ENCODE assay signal across 17 cellular contexts in the genomic region with DNA sequence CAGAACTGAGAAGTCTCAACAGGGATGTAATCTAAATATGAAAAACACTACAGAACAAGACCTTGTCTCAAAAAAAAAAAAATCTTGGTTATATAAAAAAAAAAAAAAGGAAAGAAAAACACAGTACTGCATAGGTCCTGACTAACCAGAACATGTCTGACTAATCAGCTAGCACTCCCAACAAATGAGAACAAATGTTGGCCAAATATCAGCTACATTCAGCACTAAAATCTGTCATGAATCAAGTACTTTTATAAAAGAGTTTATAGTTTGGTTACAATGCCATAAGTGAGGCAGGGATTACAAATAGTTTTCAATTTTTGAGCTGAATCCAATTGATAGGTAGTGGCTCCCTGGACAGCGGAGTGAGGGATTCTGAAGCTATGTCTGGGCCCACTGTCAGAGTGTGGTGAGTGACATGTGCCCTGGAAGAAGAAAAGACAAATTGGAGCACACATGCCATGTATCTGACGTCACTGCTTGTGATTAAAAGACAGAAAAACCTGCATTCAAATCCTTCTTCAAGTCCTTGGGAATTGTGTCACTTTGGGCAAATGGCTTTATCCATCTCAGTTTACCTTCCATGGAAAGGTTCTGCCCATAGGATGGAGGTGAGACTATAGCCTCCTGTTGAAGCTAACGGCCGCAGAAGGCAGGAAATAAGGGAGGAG. TPM values are rescaled to one million over a fixed set of nuclear protein-coding genes. Genes with fewer than 3 reads are reported as not detected.
DNase-seq lines count a peak whose midpoint lies in the region; ATAC-seq and TF ChIP-seq lines count a peak whose summit lies in the region.
"Had no signal": no experiment of that assay in that cellular context is flagged by ENCODE, and none has a peak within 500 bp of the region (broad histone marks: within the 10 kb centered on the region; RNA-seq: fewer than 3 reads in every experiment).

No MANE protein-coding gene starts in this region.

- H3K18ac ChIP-seq in mesenchymal stem cell (ENCODE audit: low read depth in 1 of 2, low read length in 2 of 2) = no peak overlapping the region

- H3K9ac ChIP-seq in mesenchymal stem cell (ENCODE audit: low read length) = peak overlapping the region; percentile 50

- TF ChIP-seq POLR2A in ovary (IDR thresholded peaks at IDR 0.05) = no peak

- H3K4me1 Mint-ChIP-seq in chondrocyte (ENCODE audit: low read depth) (peaks cover 9% of the 10 kb centered on the region), Calu3 (ENCODE audit: low read depth, unreplicated experiment) (no peaks in the 10 kb centered on the region)

- ATAC-seq in lower lobe of right lung = no peak
- ATAC-seq: left lung had no signal

- H3K27ac Mint-ChIP-seq in chondrocyte (ENCODE audit: unreplicated experiment) = peak overlapping the region; percentile 62
- no peak overlapping the region for H3K27ac Mint-ChIP-seq in Calu3 (ENCODE audit: unreplicated experiment)
- H3K27ac Mint-ChIP-seq: activated B cell treated with CpG ODN at 0.5 μM for 24 hours, IgD-negative memory B cell had no signal

- H2BK5ac ChIP-seq in mesenchymal stem cell (ENCODE audit: low read depth, low read length, poor library complexity, severe bottlenecking) = no peak overlapping the region

- TF ChIP-seq CTCF in AG09309 (IDR thresholded peaks at IDR 0.05; ENCODE audit: control insufficient read depth, insufficient read depth, low read depth, low read length, missing control alignments) = no peak
- no peak for TF ChIP-seq CTCF in chondrocyte (IDR thresholded peaks at IDR 0.05)
- TF ChIP-seq CTCF in lower lobe of right lung (IDR thresholded peaks at IDR 0.05) = no peak
- TF ChIP-seq CTCF in Calu3 (IDR thresholded peaks at IDR 0.05; ENCODE audit: unreplicated experiment) = no peak
- no peak for TF ChIP-seq CTCF in ovary (IDR thresholded peaks at IDR 0.05)

- H2BK12ac ChIP-seq in mesenchymal stem cell (ENCODE audit: low read length in 2 of 2) = no peak overlapping the region

- no TSS peak for BruUV-seq in Calu3 (replicated peaks; lab: Mats Ljungman, UMichigan)

- DNase-seq in AG09309 (ENCODE audit: low read depth) = peak; percentile 77
- DNase-seq in HEK293T (ENCODE audit: extremely low spot score) = no peak
- DNase-seq in chondrocyte (ENCODE audit: low spot score) = no peak
- DNase-seq in mesenchymal stem cell = no peak
- no peak for DNase-seq in stimulated activated CD4-positive, alpha-beta T cell treated with anti-CD3 and anti-CD28 coated beads, Interleukin-4, amount 100 ng/mL, for 4 hours
- no peak for DNase-seq in lower lobe of right lung
- no peak for DNase-seq in Calu3
- no peak for DNase-seq in ovary
- DNase-seq: activated B cell treated with CpG ODN at 0.5 μM for 24 hours; activated CD8-positive, alpha-beta memory T cell treated with anti-CD3 and anti-CD28 coated beads, Interleukin-2, amount 50 U/mL, for 48 hours; activated naive CD4-positive, alpha-beta T cell treated with anti-CD3 and anti-CD28 coated beads, Interleukin-2, amount 50 U/mL, for 16 hours; BE2C; GOT3; left lung; NCI-H1092 treated with DMSO at 0.1 percent for 48 hours; NCI-H2171 had no signal

- H2AFZ ChIP-seq in mesenchymal stem cell (ENCODE audit: low read depth, low read length) = no peak overlapping the region

- CTCF ChIA-PET in HEK293T (lab: Yijun Ruan, JAX) (interaction anchor here (0.6 kb wide), 1 partner anchor 1355 kb away, joined by 4 read pairs; no protein-coding TSS in a partner anchor), Calu3 (lab: Charles Lee) (interaction anchor here (0.6 to 1.6 kb wide), 2 partner anchors 173 to 1269 kb away, joined by 3 to 8 read pairs; no protein-coding TSS in a partner anchor)

- H4K8ac ChIP-seq in mesenchymal stem cell (ENCODE audit: low read length) = no peak overlapping the region

- no peak overlapping the region for H3K23ac ChIP-seq in mesenchymal stem cell (ENCODE audit: low read length in 2 of 2)

- H3K4me3 Mint-ChIP-seq in chondrocyte (ENCODE audit: unreplicated experiment) (no peak overlapping the region), Calu3 (ENCODE audit: low read depth, unreplicated experiment) (no peak overlapping the region)
- H3K4me3 Mint-ChIP-seq: activated B cell treated with CpG ODN at 0.5 μM for 24 hours had no signal

- H3K27me3 ChIP-seq in mesenchymal stem cell (ENCODE audit: control insufficient read depth in 1 of 2, insufficient read depth in 1 of 2, low read length in 2 of 2) = no peaks in the 10 kb centered on the region
- H3K27me3 ChIP-seq in lower lobe of right lung (ENCODE audit: low read depth) = no peaks in the 10 kb centered on the region
- H3K27me3 ChIP-seq in ovary = no peaks in the 10 kb centered on the region
- H3K27me3 ChIP-seq: left lung had no signal

- H3K4me2 ChIP-seq in mesenchymal stem cell (ENCODE audit: low read length, poor library complexity, severe bottlenecking) = no peak overlapping the region

- H2BK120ac ChIP-seq in mesenchymal stem cell (ENCODE audit: low read depth, low read length) = no peak overlapping the region

- TF ChIP-seq EP300 in ovary (IDR thresholded peaks at IDR 0.05) = no peak

- 93% methylated on average over 3 of the region's 4 CpGs for WGBS in mesenchymal stem cell
- 74 to 85% (median 83%) methylated on average over 4 of the region's 4 CpGs for WGBS in ovary, 3 donors

- no peak overlapping the region for H2BK15ac ChIP-seq in mesenchymal stem cell (ENCODE audit: low read depth, poor library complexity, severe bottlenecking)

- intact Hi-C loops in lower lobe of right lung (cut with DNase I) (no loop called here), Calu3 (cut with micrococcal nuclease; ENCODE audit: unreplicated experiment) (no loop called here), ovary (cut with DNase I) (no loop called here)

- H3K27me3 Mint-ChIP-seq in chondrocyte (ENCODE audit: low read depth) (peaks cover 3% of the 10 kb centered on the region), Calu3 (ENCODE audit: unreplicated experiment) (peaks cover 80% of the 10 kb centered on the region)

- no peak overlapping the region for H3K4ac ChIP-seq in mesenchymal stem cell (ENCODE audit: low read depth in 1 of 2, low read length in 2 of 2)

- no peaks in the 10 kb centered on the region for H3K9me3 Mint-ChIP-seq in chondrocyte (ENCODE audit: low read depth)
- no peaks in the 10 kb centered on the region for H3K9me3 Mint-ChIP-seq in Calu3 (ENCODE audit: low read depth, unreplicated experiment)
- H3K9me3 Mint-ChIP-seq: activated B cell treated with CpG ODN at 0.5 μM for 24 hours, IgD-negative memory B cell had no signal

- H3K27ac ChIP-seq in mesenchymal stem cell (ENCODE audit: low read length, poor library complexity, severe bottlenecking) (no peak overlapping the region), lower lobe of right lung (no peak overlapping the region), ovary (no peak overlapping the region)
- H3K27ac ChIP-seq: left lung had no signal

- H2AK5ac ChIP-seq in mesenchymal stem cell (ENCODE audit: low read length, severe bottlenecking) = no peak overlapping the region

- H4K91ac ChIP-seq in mesenchymal stem cell (ENCODE audit: low read length) = no peak overlapping the region

- POLR2A ChIA-PET in HEK293T (lab: Yijun Ruan, JAX) = interaction anchor here (0.6 kb wide), 1 partner anchor 218 kb away, joined by 3 read pairs; no protein-coding TSS in a partner anchor

- H3K4me1 ChIP-seq in mesenchymal stem cell (ENCODE audit: control insufficient read depth, insufficient read depth, low read depth, low read length) = no peaks in the 10 kb centered on the region
- H3K4me1 ChIP-seq in lower lobe of right lung = peaks cover 1% of the 10 kb centered on the region
- H3K4me1 ChIP-seq in ovary (ENCODE audit: insufficient read depth) = no peaks in the 10 kb centered on the region
- H3K4me1 ChIP-seq: BE2C had no signal

- H3K4me3 ChIP-seq in AG09309 (ENCODE audit: control insufficient read depth, low read depth, low read length) (no peak overlapping the region), mesenchymal stem cell (ENCODE audit: insufficient read depth in 1 of 2, low read depth in 1 of 2, low read length in 2 of 2) (no peak overlapping the region), lower lobe of right lung (no peak overlapping the region), ovary (no peak overlapping the region)
- H3K4me3 ChIP-seq: left lung had no signal

- no peaks in the 10 kb centered on the region for H3K79me1 ChIP-seq in mesenchymal stem cell (replicated peaks; ENCODE audit: low read length, poor library complexity, severe bottlenecking)

- no peak overlapping the region for H3K14ac ChIP-seq in mesenchymal stem cell (ENCODE audit: low read length in 2 of 2)

- no peaks in the 10 kb centered on the region for H3K9me3 ChIP-seq in mesenchymal stem cell (ENCODE audit: control insufficient read depth, low read length)
- H3K9me3 ChIP-seq in lower lobe of right lung = no peaks in the 10 kb centered on the region
- H3K9me3 ChIP-seq in ovary = no peaks in the 10 kb centered on the region
- H3K9me3 ChIP-seq: BE2C, left lung had no signal

- H3K36me3 Mint-ChIP-seq in chondrocyte (ENCODE audit: low read depth) (no peaks in the 10 kb centered on the region), Calu3 (ENCODE audit: insufficient read depth, unreplicated experiment) (no peaks in the 10 kb centered on the region)
- H3K36me3 Mint-ChIP-seq: IgD-negative memory B cell had no signal

- H3K36me3 ChIP-seq in mesenchymal stem cell (ENCODE audit: control insufficient read depth in 1 of 2, insufficient read depth in 2 of 2, low read depth in 1 of 2, low read length in 2 of 2) (no peaks in the 10 kb centered on the region), lower lobe of right lung (no peaks in the 10 kb centered on the region), ovary (no peaks in the 10 kb centered on the region)
- H3K36me3 ChIP-seq: BE2C, left lung had no signal

TF ChIP-seq in HEK293T, 16 proteins besides CTCF, POLR2A, EP300 and RAD21 (continues in another document):
- no peak for TF ChIP-seq TARDBP (IDR thresholded peaks at IDR 0.05)
- no peak for TF ChIP-seq LEF1 (IDR thresholded peaks at IDR 0.05; ENCODE audit: borderline replicate concordance)

RNA-seq across cellular contexts. Expression of a gene that starts 5.6 kb away (rescaled TPM):
- total RNA-seq in chondrocyte = 3.4 to 5.0 TPM (median 3.8 TPM) in 3 replicates
- 2.3 TPM for polyA plus RNA-seq in mesenchymal stem cell (2013, experiment 1 of 2)
- 2.5 TPM for polyA plus RNA-seq in mesenchymal stem cell (2013, experiment 2 of 2)
- total RNA-seq in lower lobe of right lung = 7.5 TPM
- total RNA-seq in Calu3 (2022) = 2.7 and 3.6 TPM in 2 replicates
- total RNA-seq in ovary = 1 to 10 TPM; 5.3 to 8.8 (median 5.7) TPM
- polyA plus RNA-seq in ovary = 1 to 10 TPM; 2.1 to 9.4 TPM

RNA-seq across cellular contexts. Expression of a gene that starts 38.6 kb away (rescaled TPM):
- total RNA-seq in chondrocyte (39.7 to 52.3 TPM (median 50.7 TPM) in 3 replicates), lower lobe of right lung (72.7 TPM), Calu3 (2022) (10.6 and 10.9 TPM in 2 replicates), ovary (100 to 1,000 TPM in 2 of 7 donors, 10 to 100 TPM in 5; 31.6 to 102 (median 83.7) TPM)
- polyA plus RNA-seq in mesenchymal stem cell (2013, experiment 1 of 2) = 91.3 TPM
- polyA plus RNA-seq in mesenchymal stem cell (2013, experiment 2 of 2) = 90.4 TPM
- 100 to 1,000 TPM in 1 of 2 donors, 10 to 100 TPM in 1; 90.2 to 150 TPM for polyA plus RNA-seq in ovary
